ENCODE assay signal across 8 cellular contexts in genomic region chr17:28598799-28599310, GRCh38. TPM values are rescaled to one million over a fixed set of nuclear protein-coding genes. Genes with fewer than 3 reads are reported as not detected.
DNase-seq lines count a peak whose midpoint lies in the region; ATAC-seq and TF ChIP-seq lines count a peak whose summit lies in the region.

SPAG5 (minus strand) TSS chr17:28599025; CDS start chr17:28598946, 79 bp downstream.

- peak; percentile 92 to 96 for DNase-seq in NCI-H187 (lab: John Stamatoyannopoulos, UW)
- DNase-seq in T-helper 2 cell = peak; percentile 90 to 97 (median 92)
- DNase-seq in left ventricle myocardium superior = peak; percentile 95
- peak; percentile 95 for DNase-seq in prostate gland (ENCODE audit: low spot score)

- ATAC-seq in GM18498 (IDR thresholded peaks at IDR 0.05; ENCODE audit: unreplicated experiment) = peak; percentile 87
- peak; percentile 74 for ATAC-seq in HG02938 (IDR thresholded peaks at IDR 0.05; ENCODE audit: unreplicated experiment)
- peak; percentile 100 for ATAC-seq in left ventricle myocardium superior

- peak within 1 kb of the TSS; percentile 83 for H3K27ac ChIP-seq in angular gyrus (ENCODE audit: low read depth, low read length)
- H3K27ac ChIP-seq in prostate gland = peak within 1 kb of the TSS; percentile 94 to 96
- peak within 1 kb of the TSS; percentile 92 for H3K27ac ChIP-seq in urinary bladder (ENCODE audit: low read depth)

- no peak for TF ChIP-seq CTCF in prostate gland (IDR thresholded peaks at IDR 0.05)

- no peaks in the 10 kb centered on the region for H3K4me1 ChIP-seq in prostate gland (replicated peaks)
- peaks cover 1% of the 10 kb centered on the region for H3K4me1 ChIP-seq in urinary bladder (ENCODE audit: insufficient read depth)

- WGBS in prostate gland = under 1% methylated on average over 38 of the region's 44 CpGs
- under 1% methylated on average over 44 of the region's 44 CpGs for WGBS in urinary bladder

- peak; percentile 88 for TF ChIP-seq POLR2A in prostate gland (IDR thresholded peaks at IDR 0.05)

- no peaks in the 10 kb centered on the region for H3K27me3 ChIP-seq in prostate gland (replicated peaks; ENCODE audit: insufficient read depth)

- H3K9me3 ChIP-seq in prostate gland = no peaks in the 10 kb centered on the region

- intact Hi-C loops in left ventricle myocardium superior (cut with micrococcal nuclease) = no loop called here
- intact Hi-C loops in prostate gland (cut with DNase I) = no loop called here

- H3K4me3 ChIP-seq in prostate gland (peak within 1 kb of the TSS; percentile 47 to 53), urinary bladder (ENCODE audit: low read depth, low read length) (peak within 1 kb of the TSS; percentile 38)

- H3K36me3 ChIP-seq in prostate gland = no peaks in the 10 kb centered on the region
- no peaks in the 10 kb centered on the region for H3K36me3 ChIP-seq in urinary bladder (ENCODE audit: insufficient read depth)

RNA-seq across cellular contexts. Expression of gene SPAG5, which starts in this region (rescaled TPM):
- 1.1 TPM for total RNA-seq in left ventricle myocardium superior
- total RNA-seq in prostate gland = 10 to 100 TPM in 1 of 2 donors, 1 to 10 TPM in 1; 4.6 to 17.3 TPM
- total RNA-seq in urinary bladder = 17.9 TPM
- polyA plus RNA-seq in urinary bladder = 2.7 TPM

Comparison
In these comparisons a context has a peak if more than half of its experiments do, and no peak if none do; other contexts are left out.
1. Peak in every context shown above with its lines: DNase-seq, ATAC-seq, H3K4me3 ChIP-seq and H3K27ac ChIP-seq.